9 cellular contexts compared by ENCODE assay signal in genomic region chr10:79380125-79380917, GRCh38. TPM values are rescaled to one million over a fixed set of nuclear protein-coding genes. Genes with fewer than 3 reads are reported as not detected.
DNase-seq lines count a peak whose midpoint lies in the region; ATAC-seq and TF ChIP-seq lines count a peak whose summit lies in the region.
"Had no signal": no experiment of that assay in that cellular context is flagged by ENCODE, and none has a peak within 500 bp of the region (broad histone marks: within the 10 kb centered on the region; RNA-seq: fewer than 3 reads in every experiment).

No MANE protein-coding gene starts in this region.

- no peak for ATAC-seq in activated CD8-positive, alpha-beta memory T cell treated with anti-CD3 and anti-CD28 coated beads, Interleukin-2, amount 10 ng/mL, durations not matched to agents 7 days and 5 days
- ATAC-seq in lower lobe of right lung (peak; percentile 50 to 56), upper lobe of left lung (ENCODE audit: low FRiP score in 2 of 2) (peak; percentile 34 to 44), SK-N-SH treated with all-trans-retinoic acid at 6 μM for 48 hours (no peak), GM19463 (IDR thresholded peaks at IDR 0.05; ENCODE audit: unreplicated experiment) (no peak)

- H3K27ac ChIP-seq in coronary artery (peak overlapping the region; percentile 55 to 78), lower lobe of right lung (peak overlapping the region; percentile 67), upper lobe of left lung (peak overlapping the region; percentile 52 to 82 (median 77))

- no peaks in the 10 kb centered on the region for H3K36me3 Mint-ChIP-seq in activated CD8-positive, alpha-beta memory T cell treated with anti-CD3 and anti-CD28 coated beads, Interleukin-2, amount 10 ng/mL, durations not matched to agents 7 days and 5 days
- H3K36me3 Mint-ChIP-seq: CD4-positive, CD25-positive, alpha-beta regulatory T cell had no signal

- H3K27me3 ChIP-seq in lower lobe of right lung (ENCODE audit: low read depth) (no peaks in the 10 kb centered on the region), upper lobe of left lung (no peaks in the 10 kb centered on the region)

- no peaks in the 10 kb centered on the region for H3K9me3 Mint-ChIP-seq in activated CD8-positive, alpha-beta memory T cell treated with anti-CD3 and anti-CD28 coated beads, Interleukin-2, amount 10 ng/mL, durations not matched to agents 7 days and 5 days (ENCODE audit: low read depth)
- H3K9me3 Mint-ChIP-seq: CD4-positive, CD25-positive, alpha-beta regulatory T cell had no signal

- H3K9me3 ChIP-seq in lower lobe of right lung (no peaks in the 10 kb centered on the region), upper lobe of left lung (no peaks in the 10 kb centered on the region)

- H3K36me3 ChIP-seq in lower lobe of right lung (peaks cover 4% of the 10 kb centered on the region), upper lobe of left lung (peaks cover 0 to 5% (median 2%) of the 10 kb centered on the region in 4 donors)

- peaks cover 29% of the 10 kb centered on the region for H3K4me1 ChIP-seq in lower lobe of right lung
- H3K4me1 ChIP-seq in upper lobe of left lung: peaks cover 0 to 26% (median 20%) of the 10 kb centered on the region in 4 donors

- TF ChIP-seq CTCF in coronary artery (IDR thresholded peaks at IDR 0.05) (no peak), lower lobe of right lung (IDR thresholded peaks at IDR 0.05) (no peak), upper lobe of left lung (IDR thresholded peaks at IDR 0.05) (no peak)

- H3K4me1 Mint-ChIP-seq in activated CD8-positive, alpha-beta memory T cell treated with anti-CD3 and anti-CD28 coated beads, Interleukin-2, amount 10 ng/mL, durations not matched to agents 7 days and 5 days: no peaks in the 10 kb centered on the region
- H3K4me1 Mint-ChIP-seq: CD4-positive, CD25-positive, alpha-beta regulatory T cell had no signal

- no peak for TF ChIP-seq EP300 in upper lobe of left lung (IDR thresholded peaks at IDR 0.05)

- no peak overlapping the region for H3K4me3 Mint-ChIP-seq in activated CD8-positive, alpha-beta memory T cell treated with anti-CD3 and anti-CD28 coated beads, Interleukin-2, amount 10 ng/mL, durations not matched to agents 7 days and 5 days
- H3K4me3 Mint-ChIP-seq: CD4-positive, CD25-positive, alpha-beta regulatory T cell had no signal

- intact Hi-C loops in lower lobe of right lung (cut with DNase I): no loop called here

- DNase-seq in activated CD8-positive, alpha-beta memory T cell treated with anti-CD3 and anti-CD28 coated beads, Interleukin-2, amount 50 U/mL, for 48 hours: peak; percentile 44
- no peak for DNase-seq in activated CD8-positive, alpha-beta memory T cell treated with anti-CD3 and anti-CD28 coated beads, Interleukin-2, amount 10 ng/mL, durations not matched to agents 7 days and 5 days
- DNase-seq in coronary artery (ENCODE audit: low spot score): peak; percentile 78
- peak; percentile 45 for DNase-seq in lower lobe of right lung
- DNase-seq in upper lobe of left lung: peak in 1 of 2 donors; percentile 27
- no peak for DNase-seq in NCI-H2081 treated with DMSO at 0.1 percent for 48 hours (lab: John Stamatoyannopoulos, UW)
- DNase-seq: CD4-positive, CD25-positive, alpha-beta regulatory T cell had no signal

- H3K4me3 ChIP-seq in coronary artery (peak overlapping the region; percentile 36), lower lobe of right lung (no peak overlapping the region), upper lobe of left lung (no peak overlapping the region)

- 63 to 86% methylated on average over 2 to 14 of the region's 14 CpGs for WGBS in upper lobe of left lung, 2 donors

- no peak for TF ChIP-seq POLR2A in upper lobe of left lung (IDR thresholded peaks at IDR 0.05)

- CTCF ChIA-PET in activated CD8-positive, alpha-beta memory T cell treated with anti-CD3 and anti-CD28 coated beads, Interleukin-2, amount 10 ng/mL, durations not matched to agents 7 days and 5 days (lab: Charles Lee): no interaction called here

- H3K27me3 Mint-ChIP-seq in activated CD8-positive, alpha-beta memory T cell treated with anti-CD3 and anti-CD28 coated beads, Interleukin-2, amount 10 ng/mL, durations not matched to agents 7 days and 5 days: no peaks in the 10 kb centered on the region
- H3K27me3 Mint-ChIP-seq: CD4-positive, CD25-positive, alpha-beta regulatory T cell had no signal

- H3K27ac Mint-ChIP-seq in activated CD8-positive, alpha-beta memory T cell treated with anti-CD3 and anti-CD28 coated beads, Interleukin-2, amount 10 ng/mL, durations not matched to agents 7 days and 5 days: no peak overlapping the region

TF ChIP-seq in SK-N-SH treated with all-trans-retinoic acid at 6 μM for 48 hours, 23 proteins besides CTCF, POLR2A, EP300 and RAD21:
- TF ChIP-seq BACH2 (CRISPR knock-in tag; IDR thresholded peaks at IDR 0.05; ENCODE audit: borderline replicate concordance): no peak
- no peak for TF ChIP-seq GLIS3 (CRISPR knock-in tag; IDR thresholded peaks at IDR 0.05)
- no peak for TF ChIP-seq ARNTL (CRISPR knock-in tag; IDR thresholded peaks at IDR 0.05; ENCODE audit: borderline replicate concordance, low read depth)
- TF ChIP-seq ZC3H10 (CRISPR knock-in tag; IDR thresholded peaks at IDR 0.05): no peak
- TF ChIP-seq ZNF70 (CRISPR knock-in tag; IDR thresholded peaks at IDR 0.05): no peak
- TF ChIP-seq POU6F1 (CRISPR knock-in tag; IDR thresholded peaks at IDR 0.05; ENCODE audit: borderline replicate concordance, low read depth): no peak
- TF ChIP-seq TCF4 (CRISPR knock-in tag; IDR thresholded peaks at IDR 0.05; ENCODE audit: borderline replicate concordance): no peak
- TF ChIP-seq ZNF565 (CRISPR knock-in tag; conservative IDR thresholded peaks at IDR 0.05; ENCODE audit: low read depth): no peak
- no peak for TF ChIP-seq ISL1 (CRISPR knock-in tag; IDR thresholded peaks at IDR 0.05)
- no peak for TF ChIP-seq CREB5 (CRISPR knock-in tag; IDR thresholded peaks at IDR 0.05; ENCODE audit: low read depth)
- TF ChIP-seq PPARA (CRISPR knock-in tag; IDR thresholded peaks at IDR 0.05; ENCODE audit: borderline replicate concordance): no peak
- TF ChIP-seq, protein P1, sequence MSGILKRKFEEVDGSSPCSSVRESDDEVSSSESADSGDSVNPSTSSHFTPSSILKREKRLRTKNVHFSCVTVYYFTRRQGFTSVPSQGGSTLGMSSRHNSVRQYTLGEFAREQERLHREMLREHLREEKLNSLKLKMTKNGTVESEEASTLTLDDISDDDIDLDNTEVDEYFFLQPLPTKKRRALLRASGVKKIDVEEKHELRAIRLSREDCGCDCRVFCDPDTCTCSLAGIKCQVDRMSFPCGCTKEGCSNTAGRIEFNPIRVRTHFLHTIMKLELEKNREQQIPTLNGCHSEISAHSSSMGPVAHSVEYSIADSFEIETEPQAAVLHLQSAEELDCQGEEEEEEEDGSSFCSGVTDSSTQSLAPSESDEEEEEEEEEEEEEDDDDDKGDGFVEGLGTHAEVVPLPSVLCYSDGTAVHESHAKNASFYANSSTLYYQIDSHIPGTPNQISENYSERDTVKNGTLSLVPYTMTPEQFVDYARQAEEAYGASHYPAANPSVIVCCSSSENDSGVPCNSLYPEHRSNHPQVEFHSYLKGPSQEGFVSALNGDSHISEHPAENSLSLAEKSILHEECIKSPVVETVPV (CRISPR knock-in tag; IDR thresholded peaks at IDR 0.05): no peak
- no peak for TF ChIP-seq ESRRG (CRISPR knock-in tag; IDR thresholded peaks at IDR 0.05)

RNA-seq across cellular contexts. Expression of gene PPIF, which starts 33.1 kb away (rescaled TPM):
- 100 to 1,000 TPM; 119 to 144 TPM for total RNA-seq in activated CD8-positive, alpha-beta memory T cell treated with anti-CD3 and anti-CD28 coated beads, Interleukin-2, amount 10 ng/mL, durations not matched to agents 7 days and 5 days
- total RNA-seq in lower lobe of right lung: 28.5 TPM
- 10 to 100 TPM; 19.3 to 46.5 (median 31.2) TPM for total RNA-seq in upper lobe of left lung

Comparison
In these comparisons a context has a peak if more than half of its experiments do, and no peak if none do; other contexts are left out.
1. DNase-seq: peak in activated CD8-positive, alpha-beta memory T cell treated with anti-CD3 and anti-CD28 coated beads, Interleukin-2, amount 50 U/mL, for 48 hours (single experiment), coronary artery (single experiment) and lower lobe of right lung (single experiment); none in activated CD8-positive, alpha-beta memory T cell treated with anti-CD3 and anti-CD28 coated beads, Interleukin-2, amount 10 ng/mL, durations not matched to agents 7 days and 5 days (single experiment) and NCI-H2081 treated with DMSO at 0.1 percent for 48 hours (single experiment).
2. ATAC-seq: peak in lower lobe of right lung (2 of 2) and upper lobe of left lung (2 of 2); none in activated CD8-positive, alpha-beta memory T cell treated with anti-CD3 and anti-CD28 coated beads, Interleukin-2, amount 10 ng/mL, durations not matched to agents 7 days and 5 days (single experiment), SK-N-SH treated with all-trans-retinoic acid at 6 μM for 48 hours (single experiment) and GM19463 (single experiment).
3. Peak in every context shown above with its lines, with median percentiles within 50 percentile points of each other: H3K27ac ChIP-seq.